Comparison of ENCODE assay signal across 9 cellular contexts in genomic region chr14:61585598-61586538, GRCh38.
DNase-seq lines count a peak whose midpoint lies in the region; ATAC-seq lines count a peak whose summit lies in the region.
"Had no signal": no experiment of that assay in that cellular context is flagged by ENCODE, and none has a peak within 500 bp of the region (broad histone marks: within the 10 kb centered on the region; RNA-seq: fewer than 3 reads in every experiment).

No MANE protein-coding gene starts in this region.

- no peaks in the 10 kb centered on the region for H3K36me3 ChIP-seq in mesodermal cell (ENCODE audit: control insufficient read depth, insufficient read depth, low read length)

- no peak for ATAC-seq in GM18858 (IDR thresholded peaks at IDR 0.05; ENCODE audit: unreplicated experiment)

- H3K9me3 ChIP-seq in mesodermal cell (ENCODE audit: control insufficient read depth, low read length): no peaks in the 10 kb centered on the region

- no peak overlapping the region for H3K4me3 ChIP-seq in mesodermal cell (ENCODE audit: extremely low read depth, insufficient read depth, low read length, poor library complexity, severe bottlenecking)

- peaks cover 65% of the 10 kb centered on the region for H3K4me1 ChIP-seq in mesodermal cell (ENCODE audit: control insufficient read depth, insufficient read depth, low read length, poor library complexity, severe bottlenecking)

- H3K27ac ChIP-seq in mesodermal cell (ENCODE audit: low read depth, low read length, severe bottlenecking): peak overlapping the region; percentile 87

- DNase-seq in SHP77 (lab: John Stamatoyannopoulos, UW): peak; percentile 40 to 51
- DNase-seq in SHP77 treated with DMSO at 0.1 percent for 48 hours (lab: John Stamatoyannopoulos, UW): no peak
- DNase-seq in dermis blood vessel endothelial cell: peak; percentile 92
- peak; percentile 78 for DNase-seq in ureter (ENCODE audit: low spot score)
- no peak for DNase-seq in activated naive CD4-positive, alpha-beta T cell treated with Interleukin-2 at 50 U/mL for 16 hours
- DNase-seq in GM19238 (ENCODE audit: insufficient read length, low spot score): no peak
- DNase-seq: activated CD4-positive, alpha-beta T cell treated with anti-CD3 and anti-CD28 coated beads, Interleukin-2, amount 50 U/mL, for 1 hour had no signal

- WGBS in mesodermal cell (ENCODE audit: insufficient coverage in 2 of 2), 2 experiments: 81 to 94% methylated on average over 3 of the region's 5 CpGs

Comparison
In these comparisons a context has a peak if more than half of its experiments do, and no peak if none do; other contexts are left out.
1. DNase-seq: peak in SHP77 (2 of 2), dermis blood vessel endothelial cell (single experiment) and ureter (single experiment); none in SHP77 treated with DMSO at 0.1 percent for 48 hours (single experiment), activated naive CD4-positive, alpha-beta T cell treated with Interleukin-2 at 50 U/mL for 16 hours (single experiment) and GM19238 (single experiment).